8 cellular contexts compared by ENCODE assay signal in the genomic region with DNA sequence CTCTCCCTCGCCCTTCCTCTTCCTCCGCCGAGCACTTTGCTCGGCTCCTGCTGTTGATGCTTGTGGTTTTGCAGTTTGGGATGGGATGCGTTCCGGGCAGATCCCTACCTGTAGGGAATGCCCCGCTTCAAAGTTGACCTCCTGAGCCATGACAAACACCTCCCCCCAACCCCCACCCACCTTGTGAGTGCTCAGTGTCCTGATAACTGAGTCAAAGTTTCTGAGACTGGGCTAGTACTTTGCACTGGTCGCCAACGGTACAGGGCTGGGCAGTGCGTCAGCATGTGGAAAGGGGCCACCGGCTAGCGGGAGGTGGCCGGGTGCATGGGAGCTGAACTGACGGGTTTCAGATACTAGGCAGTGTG. TPM values are rescaled to one million over a fixed set of nuclear protein-coding genes. Genes with fewer than 3 reads are reported as not detected.
DNase-seq lines count a peak whose midpoint lies in the region; ATAC-seq, FAIRE-seq and TF ChIP-seq lines count a peak whose summit lies in the region.

No MANE protein-coding gene starts in this region.

- H3K4me2 ChIP-seq in keratinocyte (ENCODE audit: control insufficient read depth, extremely low read depth, insufficient read depth, low read depth, low read length): peak overlapping the region; percentile 96

- H3K4me3 ChIP-seq in breast epithelium (peak overlapping the region; percentile 75 to 90 (median 84)), keratinocyte (ENCODE audit: control insufficient read depth in 2 of 3, extremely low read depth in 1 of 3, insufficient read depth in 2 of 3, low read depth in 1 of 3, low read length in 3 of 3) (peak overlapping the region; percentile 48 to 98 (median 74))

- no peaks in the 10 kb centered on the region for H3K9me1 ChIP-seq in keratinocyte (ENCODE audit: control insufficient read depth, extremely low read depth, insufficient read depth, low read length)

- TF ChIP-seq POLR2A in Raji (IDR thresholded peaks at IDR 0.05; ENCODE audit: insufficient read depth, low read depth, low read length) (0 out of 2 replicates have a peak, but pooled peaks have one; percentile 3), breast epithelium (IDR thresholded peaks at IDR 0.05) (no peak)

- ATAC-seq in HG02798 (IDR thresholded peaks at IDR 0.05; ENCODE audit: poor library complexity, unreplicated experiment): peak; percentile 11

- TF ChIP-seq CTCF in breast epithelium (IDR thresholded peaks at IDR 0.05) (no peak), keratinocyte (optimal IDR thresholded peaks at IDR 0.05 in 1 of 3, IDR thresholded peaks at IDR 0.05 in 1 of 3, conservative IDR thresholded peaks at IDR 0.05 in 1 of 3; ENCODE audit: extremely low read depth in 1 of 3, insufficient read depth in 2 of 3, low read length in 3 of 3) (no peak)

- H3K9ac ChIP-seq in keratinocyte (ENCODE audit: control insufficient read depth, extremely low read depth, insufficient read depth, low read length): peak overlapping the region; percentile 86

- H3K36me3 ChIP-seq in breast epithelium (no peaks in the 10 kb centered on the region), keratinocyte (ENCODE audit: control insufficient read depth in 2 of 2, extremely low read depth in 1 of 2, insufficient read depth in 2 of 2, low read length in 2 of 2) (no peaks in the 10 kb centered on the region)

- FAIRE-seq in keratinocyte (lab: Jason Lieb, UNC): peak; percentile 32

- H3K27ac ChIP-seq in breast epithelium (peak overlapping the region; percentile 89 to 94), keratinocyte (ENCODE audit: control insufficient read depth, insufficient read depth, low read length) (peak overlapping the region; percentile 72)

- no peaks in the 10 kb centered on the region for H3K27me3 ChIP-seq in breast epithelium
- H3K27me3 ChIP-seq in keratinocyte (ENCODE audit: control insufficient read depth, extremely low read depth, insufficient read depth, low read length): no peaks in the 10 kb centered on the region

- peak overlapping the region; percentile 60 for H2AFZ ChIP-seq in keratinocyte (ENCODE audit: control insufficient read depth, low read length)

- H3K79me2 ChIP-seq in keratinocyte (ENCODE audit: control insufficient read depth, insufficient read depth, low read length): peaks cover 31% of the 10 kb centered on the region

- H4K20me1 ChIP-seq in keratinocyte (ENCODE audit: control insufficient read depth, extremely low read depth, insufficient read depth, low read length): no peaks in the 10 kb centered on the region

- no peaks in the 10 kb centered on the region for H3K4me1 ChIP-seq in breast epithelium
- peaks cover 24% of the 10 kb centered on the region for H3K4me1 ChIP-seq in keratinocyte (ENCODE audit: control insufficient read depth, extremely low read depth, insufficient read depth, low read length)

- H3K9me3 ChIP-seq in breast epithelium (no peaks in the 10 kb centered on the region), keratinocyte (ENCODE audit: control insufficient read depth, low read depth, low read length) (no peaks in the 10 kb centered on the region)

- DNase-seq in NCI-H345 (lab: John Stamatoyannopoulos, UW) (peak; percentile 11), NCI-H345 treated with DMSO at 0.1 percent for 48 hours (lab: John Stamatoyannopoulos, UW; ENCODE audit: unreplicated experiment) (no peak), breast epithelium (ENCODE audit: low spot score in 2 of 2) (no peak), keratinocyte (ENCODE audit: low read depth, low spot score) (peak; percentile 26), NCI-H510A treated with DMSO at 0.1 percent for 48 hours (lab: John Stamatoyannopoulos, UW) (no peak)
- DNase-seq in stimulated activated CD4-positive, alpha-beta T cell treated with anti-CD3 and anti-CD28 coated beads, Interleukin-1b, Interleukin-23, amount 100 ng/mL, for 48 hours: peak; percentile 16

- dilution Hi-C loops in keratinocyte (cut with MboI; ENCODE audit: extremely low pct_ligation_motif_present, low sequenced_read_pairs): no loop called here

- intact Hi-C loops in breast epithelium (cut with DNase I; ENCODE audit: low total_unique reads): no loop called here

RNA-seq across cellular contexts. Expression of gene RABGAP1L, which starts 0.8 kb away (rescaled TPM):
- 10 to 100 TPM; 41.3 to 83.7 (median 49.5) TPM for total RNA-seq in breast epithelium
- 19.9 to 24.2 TPM (median 21.3 TPM) in 3 replicates for polyA plus RNA-seq in keratinocyte
- 13.7 TPM for polyA plus RNA-seq in keratinocyte (2011; ENCODE audit: low read depth)
- 18.9 and 26.4 TPM in 2 replicates for polyA plus RNA-seq in keratinocyte (2011; cell fraction: cytosol; rRNA removed)
- polyA plus RNA-seq in keratinocyte (2011; cell fraction: nucleus; rRNA removed): 36.3 and 40.6 TPM in 2 replicates
- 9.1 and 18.0 TPM in 2 replicates for polyA plus RNA-seq in keratinocyte (2012; ENCODE audit: low replicate concordance)
- polyA minus RNA-seq in keratinocyte: 23.7 to 86.1 TPM (median 54.4 TPM) in 3 replicates
- polyA minus RNA-seq in keratinocyte (2011; cell fraction: cytosol; rRNA and poly(A)+ RNA removed): 28.4 TPM
- 56.1 and 133 TPM in 2 replicates for polyA minus RNA-seq in keratinocyte (2011; cell fraction: nucleus; rRNA and poly(A)+ RNA removed)

Comparison
In these comparisons a context has a peak if more than half of its experiments do, and no peak if none do; other contexts are left out.
1. DNase-seq: peak in NCI-H345 (single experiment), keratinocyte (single experiment) and stimulated activated CD4-positive, alpha-beta T cell treated with anti-CD3 and anti-CD28 coated beads, Interleukin-1b, Interleukin-23, amount 100 ng/mL, for 48 hours (single experiment); none in NCI-H345 treated with DMSO at 0.1 percent for 48 hours (single experiment), breast epithelium (0 of 2) and NCI-H510A treated with DMSO at 0.1 percent for 48 hours (single experiment).